Comparison of ENCODE assay signal across 2 cellular contexts in the genomic region with DNA sequence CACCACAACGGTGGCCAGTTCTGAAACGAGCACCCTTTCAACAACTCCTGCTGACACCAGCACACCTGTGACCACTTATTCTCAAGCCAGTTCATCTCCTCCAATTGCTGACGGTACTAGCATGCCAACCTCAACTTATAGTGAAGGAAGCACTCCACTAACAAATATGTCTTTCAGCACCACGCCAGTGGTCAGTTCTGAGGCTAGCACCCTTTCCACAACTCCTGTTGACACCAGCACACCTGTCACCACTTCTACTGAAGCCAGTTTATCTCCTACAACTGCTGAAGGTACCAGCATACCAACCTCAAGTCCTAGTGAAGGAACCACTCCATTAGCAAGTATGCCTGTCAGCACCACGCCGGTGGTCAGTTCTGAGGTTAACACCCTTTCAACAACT. TPM values are rescaled to one million over a fixed set of nuclear protein-coding genes. Genes with fewer than 3 reads are reported as not detected.
"Had no signal": no experiment of that assay in that cellular context is flagged by ENCODE, and none has a peak within 500 bp of the region (broad histone marks: within the 10 kb centered on the region; RNA-seq: fewer than 3 reads in every experiment).

No MANE protein-coding gene starts in this region.

RNA-seq across cellular contexts. Expression of a gene that starts 21.4 kb away (rescaled TPM):
- total RNA-seq: G401, GM12878 had no signal
